ENCODE assay signal across 29 cellular contexts in genomic region chr12:51546102-51546501, GRCh38.
"Had no signal": no experiment of that assay in that cellular context is flagged by ENCODE, and none has a peak within 500 bp of the region (broad histone marks: within the 10 kb centered on the region; RNA-seq: fewer than 3 reads in every experiment).

No MANE protein-coding gene starts in this region.

- H3K9ac ChIP-seq: neural progenitor cell, parathyroid adenoma had no signal

- ATAC-seq: naive thymus-derived CD4-positive, alpha-beta T cell; natural killer cell; psoas muscle; right cardiac atrium; right lobe of liver; stimulated activated memory B cell treated with anti-CD40 and anti-IgM and Interleukin-4, amounts not matched to agents 10 μg/mL and 1 μg/mL and 100 μg/mL, for 72 hours; stimulated activated naive CD8-positive, alpha-beta T cell treated with anti-CD3 and anti-CD28 coated beads, Interleukin-15, amount 100 ng/mL, for 72 hours; stimulated activated naive CD8-positive, alpha-beta T cell treated with anti-CD3 and anti-CD28 coated beads, Interleukin-15, Interleukin-2, amounts not matched to agents 100 U/mL and 50 U/mL, for 24 hours had no signal

- H3K9me3 ChIP-seq: ovary, psoas muscle, right lobe of liver, sigmoid colon, thoracic aorta, thyroid gland, tibial nerve, upper lobe of left lung, vagina had no signal

- H3K4me3 ChIP-seq: neural progenitor cell, ovary, psoas muscle, right lobe of liver, sigmoid colon, skin epidermis, smooth muscle cell, spleen, thoracic aorta, thyroid gland, tibial nerve, upper lobe of left lung, vagina had no signal

- H2AFZ ChIP-seq: neural progenitor cell, parathyroid adenoma had no signal

- H3K36me3 ChIP-seq: neural progenitor cell, ovary, right lobe of liver, sigmoid colon, spleen, thoracic aorta, thyroid gland, tibial nerve, upper lobe of left lung, vagina had no signal

- H3K79me2 ChIP-seq: parathyroid adenoma had no signal

- H3K27me3 ChIP-seq: neural progenitor cell, ovary, right lobe of liver, thyroid gland, upper lobe of left lung, vagina had no signal

- DNase-seq: naive thymus-derived CD4-positive, alpha-beta T cell; natural killer cell; occipital lobe; ovary; posterior cingulate gyrus; psoas muscle; right cardiac atrium; right lobe of liver; sigmoid colon; spleen; stimulated activated CD4-positive, alpha-beta T cell treated with anti-CD3 and anti-CD28 coated beads, Interleukin-12 subunit alpha, Interleukin-12 subunit beta, amount 100 ng/mL, for 4 hours; stimulated activated CD4-positive, alpha-beta T cell treated with anti-CD3 and anti-CD28 coated beads, Interleukin-1b, Interleukin-23, amount 100 ng/mL, for 48 hours; stimulated activated CD4-positive, alpha-beta T cell treated with anti-CD3 and anti-CD28 coated beads, Interleukin-4, amount 100 ng/mL, for 1 hour; stimulated activated CD4-positive, alpha-beta T cell treated with anti-CD3 and anti-CD28 coated beads, Interleukin-4, amount 100 ng/mL, for 4 hours; stimulated activated CD8-positive, alpha-beta memory T cell treated with anti-CD3 and anti-CD28 coated beads, Interleukin-4, amount 100 ng/mL, for 48 hours; stimulated activated naive CD4-positive, alpha-beta T cell; stimulated activated naive CD8-positive, alpha-beta T cell treated with anti-CD3 and anti-CD28 coated beads, Interleukin-15, amount 100 ng/mL, for 72 hours; stimulated activated naive CD8-positive, alpha-beta T cell treated with anti-CD3 and anti-CD28 coated beads, Interleukin-15, Interleukin-2, amounts not matched to agents 100 U/mL and 50 U/mL, for 24 hours; thyroid gland; trophoblast cell; upper lobe of left lung had no signal

- H3K4me2 ChIP-seq: neural progenitor cell, smooth muscle cell had no signal

- H3K27ac ChIP-seq: neural progenitor cell, ovary, parathyroid adenoma, psoas muscle, right lobe of liver, sigmoid colon, skin epidermis, spleen, thoracic aorta, thyroid gland, tibial nerve, upper lobe of left lung, vagina had no signal

- H3K4me1 ChIP-seq: neural progenitor cell, parathyroid adenoma, psoas muscle, right lobe of liver, sigmoid colon, spleen, thyroid gland, tibial nerve, upper lobe of left lung, vagina had no signal
